Comparison of ENCODE assay signal across 1 cellular context in genomic region chr4:93157984-93158383, GRCh38.
TF ChIP-seq lines count a peak whose summit lies in the region.

No MANE protein-coding gene starts in this region.

TF ChIP-seq in GM23338, 12 proteins besides CTCF, POLR2A, EP300 and RAD21 (continued from another document):
- TF ChIP-seq ZNF462 (CRISPR knock-in tag; IDR thresholded peaks at IDR 0.05) (no peak), JUNB (IDR thresholded peaks at IDR 0.05; ENCODE audit: unreplicated experiment) (no peak)
